Comparison of ENCODE assay signal across 27 cellular contexts in the genomic region with DNA sequence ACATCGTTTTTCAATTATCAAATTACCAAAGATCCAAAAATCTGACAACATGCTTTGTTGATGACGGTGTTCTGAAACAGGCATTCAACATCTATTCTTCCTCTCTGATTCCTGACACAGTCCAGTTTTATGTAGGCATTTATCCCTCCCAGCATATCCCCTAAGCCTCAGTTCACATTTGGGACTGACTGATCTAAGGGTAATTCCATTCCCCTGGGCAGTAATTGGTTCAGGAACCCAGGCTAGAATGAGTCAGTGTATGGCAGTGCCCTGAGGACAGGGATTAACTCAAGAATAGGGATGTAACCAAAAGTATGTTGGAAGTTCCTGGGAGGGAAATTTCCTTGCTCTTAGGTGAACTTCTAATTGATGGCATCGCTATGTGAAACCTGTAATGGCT. TPM values are rescaled to one million over a fixed set of nuclear protein-coding genes. Genes with fewer than 3 reads are reported as not detected.
A peak's percentile ranks its signal among the peaks of the same experiment; 100 is the strongest.
DNase-seq lines count a peak whose midpoint lies in the region; ATAC-seq, FAIRE-seq and TF ChIP-seq lines count a peak whose summit lies in the region.
"Had no signal": no experiment of that assay in that cellular context is flagged by ENCODE, and none has a peak within 500 bp of the region (broad histone marks: within the 10 kb centered on the region; RNA-seq: fewer than 3 reads in every experiment).

No MANE protein-coding gene starts in this region.

- peaks cover 3 to 12% of the 10 kb centered on the region in 2 donors for H3K4me1 ChIP-seq in muscle layer of duodenum (ENCODE audit: control insufficient read depth in 1 of 2, insufficient read depth in 2 of 2, low read length in 2 of 2)
- H3K4me1 ChIP-seq in tibial artery: peaks cover 0 to 42% (median 22%) of the 10 kb centered on the region in 4 donors

- H3K4me3 Mint-ChIP-seq in chondrocyte (ENCODE audit: unreplicated experiment): no peak overlapping the region
- H3K4me3 Mint-ChIP-seq: activated naive CD4-positive, alpha-beta T cell treated with anti-CD3 and anti-CD28 coated beads, Interleukin-2, amount 10 ng/mL, durations not matched to agents 7 days and 5 days; activated T-cell treated with anti-CD3 and anti-CD28 coated beads, Interleukin-2, amount 50 U/mL, for 72 hours; CD8-positive, alpha-beta T cell; natural killer cell treated with Interleukin-12 subunit alpha and Interleukin-12 subunit beta and Interleukin-15 and Interleukin-18, amount 100 ng/mL, for 72 hours; T-helper 1 cell treated with Interleukin-12 subunit alpha and Interleukin-12 subunit beta and Interleukin-4 antibody, amounts not matched to agents 30 μg/mL and 1 μg/mL, for 36 hours; type B pancreatic cell had no signal

- H3K27ac Mint-ChIP-seq in chondrocyte (ENCODE audit: unreplicated experiment): peak overlapping the region; percentile 94
- H3K27ac Mint-ChIP-seq: activated naive CD4-positive, alpha-beta T cell treated with anti-CD3 and anti-CD28 coated beads, Interleukin-2, amount 10 ng/mL, durations not matched to agents 7 days and 5 days; CD8-positive, alpha-beta T cell; T-helper 1 cell treated with Interleukin-12 subunit alpha and Interleukin-12 subunit beta and Interleukin-4 antibody, amounts not matched to agents 30 μg/mL and 1 μg/mL, for 36 hours; type B pancreatic cell had no signal

- H3K9me3 Mint-ChIP-seq in chondrocyte (ENCODE audit: low read depth): peaks cover 8% of the 10 kb centered on the region
- H3K9me3 Mint-ChIP-seq: CD8-positive, alpha-beta T cell; natural killer cell treated with Interleukin-12 subunit alpha and Interleukin-12 subunit beta and Interleukin-15 and Interleukin-18, amount 100 ng/mL, for 72 hours; type B pancreatic cell had no signal

- TF ChIP-seq CTCF in chondrocyte (IDR thresholded peaks at IDR 0.05) (no peak), tibial artery (IDR thresholded peaks at IDR 0.05) (no peak)

- DNase-seq in HTR-8/SVneo (ENCODE audit: insufficient read length, low spot score) (no peak), chondrocyte (ENCODE audit: low spot score) (no peak), tibial artery (no peak), hippocampal formation (lab: John Stamatoyannopoulos, UW) (no peak), anterior cingulate cortex (lab: John Stamatoyannopoulos, UW) (no peak)
- DNase-seq: activated naive CD4-positive, alpha-beta T cell treated with anti-CD3 and anti-CD28 coated beads, Interleukin-2, amount 10 ng/mL, durations not matched to agents 7 days and 5 days; activated T-cell treated with anti-CD3 and anti-CD28 coated beads, Interleukin-2, amount 50 U/mL, for 72 hours; AML-193; CD8-positive, alpha-beta T cell; effector CD8-positive, alpha-beta T cell; erythroblast; hypothalamus; NCI-H1105; NCI-H1930; NCI-H526 treated with DMSO at 0.1 percent for 48 hours; ovary; right cardiac atrium; stimulated activated naive CD8-positive, alpha-beta T cell treated with anti-CD3 and anti-CD28 coated beads, Interleukin-15, Interleukin-2, amounts not matched to agents 100 U/mL and 50 U/mL, for 24 hours had no signal

- H3K27me3 Mint-ChIP-seq in chondrocyte (ENCODE audit: low read depth): no peaks in the 10 kb centered on the region
- H3K27me3 Mint-ChIP-seq: type B pancreatic cell had no signal

- H3K4me1 Mint-ChIP-seq in chondrocyte (ENCODE audit: low read depth): peaks cover 71% of the 10 kb centered on the region

- no peaks in the 10 kb centered on the region for H3K27me3 ChIP-seq in muscle layer of duodenum (ENCODE audit: low read depth, low read length)
- no peaks in the 10 kb centered on the region for H3K27me3 ChIP-seq in tibial artery
- H3K27me3 ChIP-seq: ovary had no signal

- intact Hi-C loops in tibial artery (cut with DNase I; ENCODE audit: low total_unique reads): no loop called here

- H3K36me3 ChIP-seq in muscle layer of duodenum (ENCODE audit: control insufficient read depth in 1 of 2, insufficient read depth in 2 of 2, low read length in 2 of 2): no peaks in the 10 kb centered on the region
- H3K36me3 ChIP-seq in tibial artery: no peaks in the 10 kb centered on the region
- H3K36me3 ChIP-seq: ovary had no signal

- peak; percentile 94 for FAIRE-seq in HTR-8/SVneo (lab: Jason Lieb, UNC)
- FAIRE-seq: frontal cortex, G401.6, H1 had no signal

- peak overlapping the region; percentile 46 for H3K27ac ChIP-seq in muscle layer of duodenum (ENCODE audit: low read length)
- H3K27ac ChIP-seq in tibial artery: peak overlapping the region; percentile 45 to 64
- H3K27ac ChIP-seq: ovary had no signal

- no peaks in the 10 kb centered on the region for H3K36me3 Mint-ChIP-seq in chondrocyte (ENCODE audit: low read depth)
- H3K36me3 Mint-ChIP-seq: activated naive CD4-positive, alpha-beta T cell treated with anti-CD3 and anti-CD28 coated beads, Interleukin-2, amount 10 ng/mL, durations not matched to agents 7 days and 5 days; CD8-positive, alpha-beta T cell; natural killer cell treated with Interleukin-12 subunit alpha and Interleukin-12 subunit beta and Interleukin-15 and Interleukin-18, amount 100 ng/mL, for 72 hours; type B pancreatic cell had no signal

- H3K4me3 ChIP-seq in muscle layer of duodenum (ENCODE audit: low read depth in 1 of 2, low read length in 2 of 2): peak overlapping the region in 1 of 2 donors; percentile 9
- H3K4me3 ChIP-seq in tibial artery: no peak overlapping the region
- H3K4me3 ChIP-seq: ovary had no signal

- no peak for ATAC-seq in GM21367 (IDR thresholded peaks at IDR 0.05; ENCODE audit: unreplicated experiment)
- ATAC-seq: activated T-cell treated with anti-CD3 and anti-CD28 coated beads, Interleukin-2, amount 50 U/mL, for 72 hours; CD8-positive, alpha-beta T cell; left lobe of liver; natural killer cell treated with Interleukin-12 subunit alpha and Interleukin-12 subunit beta and Interleukin-15 and Interleukin-18, amount 100 ng/mL, for 72 hours; stimulated activated naive CD8-positive, alpha-beta T cell treated with anti-CD3 and anti-CD28 coated beads, Interleukin-15, Interleukin-2, amounts not matched to agents 100 U/mL and 50 U/mL, for 24 hours had no signal

- no peaks in the 10 kb centered on the region for H3K9me3 ChIP-seq in muscle layer of duodenum (ENCODE audit: control insufficient read depth in 1 of 2, low read length in 2 of 2)
- no peaks in the 10 kb centered on the region for H3K9me3 ChIP-seq in tibial artery
- H3K9me3 ChIP-seq: ovary had no signal

RNA-seq across cellular contexts. Expression of a gene that starts 10.3 kb away (rescaled TPM):
- total RNA-seq in chondrocyte: 54.3 to 69.5 TPM (median 62.4 TPM) in 3 replicates
